In the genomic region with DNA sequence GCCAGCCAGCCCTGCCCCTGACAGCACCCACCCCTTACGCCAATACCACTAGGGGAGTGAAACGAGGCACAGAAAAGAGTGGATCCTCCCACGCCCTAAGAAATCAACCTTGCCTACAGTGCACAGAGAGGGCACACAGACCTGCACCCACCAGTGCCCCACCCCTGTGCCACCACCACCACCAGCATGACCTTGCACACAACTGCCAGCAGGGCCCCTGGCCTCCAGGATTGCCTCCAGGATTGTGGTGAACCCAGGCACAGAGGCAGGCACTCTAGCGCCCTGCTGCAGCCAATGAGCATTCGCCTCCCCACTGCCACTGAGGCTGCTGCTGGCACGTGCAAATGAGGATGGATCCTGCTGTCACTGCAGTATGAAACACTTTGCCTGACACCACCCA, we compare ENCODE assay signal across 18 cellular contexts. TPM values are rescaled to one million over a fixed set of nuclear protein-coding genes. Genes with fewer than 3 reads are reported as not detected.
DNase-seq lines count a peak whose midpoint lies in the region; ATAC-seq, FAIRE-seq and TF ChIP-seq lines count a peak whose summit lies in the region.
"Had no signal": no experiment of that assay in that cellular context is flagged by ENCODE, and none has a peak within 500 bp of the region (broad histone marks: within the 10 kb centered on the region; RNA-seq: fewer than 3 reads in every experiment).

No MANE protein-coding gene starts in this region.

- WGBS in spleen, 5 donors = 76 to 90% (median 88%) methylated on average over 6 of the region's 6 CpGs
- WGBS in aorta, 2 donors = 88 to 96% methylated on average over 6 of the region's 6 CpGs

- H3K4me1 ChIP-seq in kidney (ENCODE audit: control insufficient read depth in 1 of 2, insufficient read depth in 1 of 2, low read depth in 1 of 2, low read length in 2 of 2) (no peaks in the 10 kb centered on the region), spleen (no peaks in the 10 kb centered on the region), aorta (ENCODE audit: control insufficient read depth in 1 of 2, insufficient read depth in 2 of 2, low read length in 2 of 2) (no peaks in the 10 kb centered on the region)
- H3K4me1 ChIP-seq: A549 had no signal

- no peaks in the 10 kb centered on the region for H3K4me1 Mint-ChIP-seq in activated CD4-positive, alpha-beta T cell treated with anti-CD3 and anti-CD28 coated beads, Interleukin-2, amount 10 ng/mL, durations not matched to agents 24 days and 14 days
- H3K4me1 Mint-ChIP-seq in activated CD4-positive, alpha-beta T cell treated with anti-CD3 and anti-CD28 coated beads, Interleukin-2, amount 10 ng/mL, durations not matched to agents 7 days and 5 days = no peaks in the 10 kb centered on the region
- H3K4me1 Mint-ChIP-seq in MCF 10A (ENCODE audit: insufficient read depth, unreplicated experiment) = no peaks in the 10 kb centered on the region
- H3K4me1 Mint-ChIP-seq: CD4-positive, alpha-beta memory T cell had no signal

- no peak overlapping the region for H3K4me3 ChIP-seq in kidney (ENCODE audit: low read length in 2 of 2)
- no peak overlapping the region for H3K4me3 ChIP-seq in spleen
- H3K4me3 ChIP-seq in aorta (ENCODE audit: low read length in 2 of 2) = no peak overlapping the region
- H3K4me3 ChIP-seq: A549 had no signal

- H3K9me3 Mint-ChIP-seq in activated CD4-positive, alpha-beta T cell treated with anti-CD3 and anti-CD28 coated beads, Interleukin-2, amount 10 ng/mL, durations not matched to agents 24 days and 14 days = no peaks in the 10 kb centered on the region
- H3K9me3 Mint-ChIP-seq in activated CD4-positive, alpha-beta T cell treated with anti-CD3 and anti-CD28 coated beads, Interleukin-2, amount 10 ng/mL, durations not matched to agents 7 days and 5 days = no peaks in the 10 kb centered on the region
- peaks cover 12% of the 10 kb centered on the region for H3K9me3 Mint-ChIP-seq in MCF 10A (ENCODE audit: unreplicated experiment)
- H3K9me3 Mint-ChIP-seq: H9 had no signal

- no peak overlapping the region for H3K27ac ChIP-seq in kidney (ENCODE audit: low read depth in 2 of 2, low read length in 2 of 2)
- H3K27ac ChIP-seq in spleen = no peak overlapping the region
- no peak overlapping the region for H3K27ac ChIP-seq in aorta (ENCODE audit: low read depth in 1 of 2, low read length in 2 of 2)
- H3K27ac ChIP-seq: 22Rv1, A549, C4-2B had no signal

- POLR2A ChIA-PET in activated CD4-positive, alpha-beta T cell treated with anti-CD3 and anti-CD28 coated beads, Interleukin-2, amount 10 ng/mL, durations not matched to agents 7 days and 5 days (lab: Charles Lee) = no interaction called here
- POLR2A ChIA-PET in MCF 10A (lab: Yijun Ruan, JAX) = no interaction called here

- TF ChIP-seq CTCF in kidney (IDR thresholded peaks at IDR 0.05; ENCODE audit: borderline replicate concordance, extremely low read depth, insufficient read depth) = no peak
- TF ChIP-seq CTCF in spleen (IDR thresholded peaks at IDR 0.05 in 8 of 11, conservative IDR thresholded peaks at IDR 0.05 in 3 of 11) = no peak
- TF ChIP-seq CTCF in MCF 10A (IDR thresholded peaks at IDR 0.05; ENCODE audit: unreplicated experiment) = no peak

- H3K4me3 Mint-ChIP-seq in activated CD4-positive, alpha-beta T cell treated with anti-CD3 and anti-CD28 coated beads, Interleukin-2, amount 10 ng/mL, durations not matched to agents 24 days and 14 days = no peak overlapping the region
- H3K4me3 Mint-ChIP-seq in activated CD4-positive, alpha-beta T cell treated with anti-CD3 and anti-CD28 coated beads, Interleukin-2, amount 10 ng/mL, durations not matched to agents 7 days and 5 days = no peak overlapping the region
- no peak overlapping the region for H3K4me3 Mint-ChIP-seq in MCF 10A (ENCODE audit: unreplicated experiment)
- H3K4me3 Mint-ChIP-seq: CD4-positive, alpha-beta memory T cell; H9 had no signal

- TF ChIP-seq POLR2A in spleen (IDR thresholded peaks at IDR 0.05) = no peak

- no peaks in the 10 kb centered on the region for H3K36me3 Mint-ChIP-seq in activated CD4-positive, alpha-beta T cell treated with anti-CD3 and anti-CD28 coated beads, Interleukin-2, amount 10 ng/mL, durations not matched to agents 24 days and 14 days (ENCODE audit: low read depth)
- H3K36me3 Mint-ChIP-seq in activated CD4-positive, alpha-beta T cell treated with anti-CD3 and anti-CD28 coated beads, Interleukin-2, amount 10 ng/mL, durations not matched to agents 7 days and 5 days (ENCODE audit: low read depth) = no peaks in the 10 kb centered on the region
- H3K36me3 Mint-ChIP-seq in MCF 10A (ENCODE audit: insufficient read depth, unreplicated experiment) = no peaks in the 10 kb centered on the region
- H3K36me3 Mint-ChIP-seq: CD4-positive, alpha-beta memory T cell had no signal

- peaks cover 0 to 3% of the 10 kb centered on the region in 2 donors for H3K9me3 ChIP-seq in kidney (ENCODE audit: control insufficient read depth in 1 of 2, low read length in 2 of 2)
- H3K9me3 ChIP-seq in spleen = no peaks in the 10 kb centered on the region
- no peaks in the 10 kb centered on the region for H3K9me3 ChIP-seq in aorta (ENCODE audit: control insufficient read depth, low read length)
- H3K9me3 ChIP-seq: A549 had no signal

- H3K36me3 ChIP-seq in kidney (ENCODE audit: control insufficient read depth in 1 of 2, insufficient read depth in 2 of 2, low read length in 2 of 2) (no peaks in the 10 kb centered on the region), spleen (no peaks in the 10 kb centered on the region), aorta (ENCODE audit: control insufficient read depth in 1 of 2, insufficient read depth in 2 of 2, low read length in 1 of 2) (no peaks in the 10 kb centered on the region)

- peak; percentile 40 for DNase-seq in activated CD4-positive, alpha-beta T cell treated with anti-CD3 and anti-CD28 coated beads, Interleukin-2, amount 10 ng/mL, durations not matched to agents 24 days and 14 days
- DNase-seq in activated CD4-positive, alpha-beta T cell treated with anti-CD3 and anti-CD28 coated beads, Interleukin-2, amount 10 ng/mL, durations not matched to agents 7 days and 5 days = no peak
- DNase-seq in kidney = peak; percentile 32
- DNase-seq in spleen = peak; percentile 53
- DNase-seq in aorta = peak in 1 of 2 donors; percentile 32
- DNase-seq in MCF 10A (ENCODE audit: unreplicated experiment) = no peak
- no peak for DNase-seq in SK-N-DZ (ENCODE audit: low spot score)
- DNase-seq: AML-193; CD4-positive, alpha-beta memory T cell; DMS153; DMS79 treated with DMSO at 0.1 percent for 48 hours; GF-D8; H9 had no signal

- intact Hi-C loops in activated CD4-positive, alpha-beta T cell treated with anti-CD3 and anti-CD28 coated beads, Interleukin-2, amount 10 ng/mL, durations not matched to agents 24 days and 14 days (cut with micrococcal nuclease) = no loop called here
- intact Hi-C loops in kidney (cut with DNase I) (no loop called here), spleen (cut with DNase I; ENCODE audit: low total_unique reads) (no loop called here), aorta (cut with DNase I) (no loop called here), MCF 10A (cut with micrococcal nuclease) (no loop called here)

- H3K27me3 ChIP-seq in spleen (replicated peaks in 1 of 7) (peaks cover 0 to 16% (median 0%) of the 10 kb centered on the region in 7 donors), aorta (ENCODE audit: control insufficient read depth in 1 of 2, insufficient read depth in 2 of 2, low read length in 1 of 2) (no peaks in the 10 kb centered on the region)

- no peak overlapping the region for H3K27ac Mint-ChIP-seq in activated CD4-positive, alpha-beta T cell treated with anti-CD3 and anti-CD28 coated beads, Interleukin-2, amount 10 ng/mL, durations not matched to agents 24 days and 14 days
- no peak overlapping the region for H3K27ac Mint-ChIP-seq in activated CD4-positive, alpha-beta T cell treated with anti-CD3 and anti-CD28 coated beads, Interleukin-2, amount 10 ng/mL, durations not matched to agents 7 days and 5 days
- H3K27ac Mint-ChIP-seq in MCF 10A (ENCODE audit: low read depth, unreplicated experiment) = no peak overlapping the region
- H3K27ac Mint-ChIP-seq: CD4-positive, alpha-beta memory T cell; H9 had no signal

- CTCF ChIA-PET in activated CD4-positive, alpha-beta T cell treated with anti-CD3 and anti-CD28 coated beads, Interleukin-2, amount 10 ng/mL, durations not matched to agents 7 days and 5 days (lab: Charles Lee) = no interaction called here
- CTCF ChIA-PET in MCF 10A (lab: Yijun Ruan, JAX) = no interaction called here

- no peak for FAIRE-seq in kidney (lab: Jason Lieb, UNC)
- FAIRE-seq: A549, H1, HepG2 had no signal

- ATAC-seq in aorta (ENCODE audit: low FRiP score) = peak; percentile 29
- ATAC-seq: A549, HepG2 had no signal

- H3K9ac ChIP-seq in kidney (ENCODE audit: low read length in 2 of 2) = no peak overlapping the region

- H3K27me3 Mint-ChIP-seq in activated CD4-positive, alpha-beta T cell treated with anti-CD3 and anti-CD28 coated beads, Interleukin-2, amount 10 ng/mL, durations not matched to agents 24 days and 14 days = peaks cover 16% of the 10 kb centered on the region
- peaks cover 28% of the 10 kb centered on the region for H3K27me3 Mint-ChIP-seq in activated CD4-positive, alpha-beta T cell treated with anti-CD3 and anti-CD28 coated beads, Interleukin-2, amount 10 ng/mL, durations not matched to agents 7 days and 5 days
- H3K27me3 Mint-ChIP-seq in MCF 10A (ENCODE audit: insufficient read depth, unreplicated experiment) = no peaks in the 10 kb centered on the region

- no TSS peak for BruUV-seq in MCF 10A (replicated peaks; lab: Mats Ljungman, UMichigan)

RNA-seq across cellular contexts. Expression of a gene that starts 23.5 kb away (rescaled TPM):
- total RNA-seq in activated CD4-positive, alpha-beta T cell treated with anti-CD3 and anti-CD28 coated beads, Interleukin-2, amount 10 ng/mL, durations not matched to agents 24 days and 14 days = not detected in 2 replicates
- total RNA-seq in activated CD4-positive, alpha-beta T cell treated with anti-CD3 and anti-CD28 coated beads, Interleukin-2, amount 10 ng/mL, durations not matched to agents 7 days and 5 days = not detected
- total RNA-seq in kidney (11.2 TPM), spleen (1 to 10 TPM in 3 of 7 donors, under 1 TPM in 2, not detected in 2; 0.60 to 1.6 (median 1.0) TPM), aorta (10 to 100 TPM; 51.8 to 73.2 TPM), MCF 10A (2022) (not detected in 2 replicates)
- polyA plus RNA-seq in kidney (ENCODE audit: insufficient read depth, low read depth, low replicate concordance) (8.3 TPM), spleen (under 1 TPM; 0.13 to 0.14 (median 0.13) TPM), aorta (10 to 100 TPM; 10.9 to 64.8 TPM)
- 7.2 and 8.8 TPM in 2 replicates for polyA plus RNA-seq in SK-N-DZ (2014; cell fraction: cytosol; rRNA removed)
- polyA plus RNA-seq in SK-N-DZ (2014; cell fraction: nucleus; rRNA removed) = 34.6 and 71.6 TPM in 2 replicates
- total RNA-seq: CD4-positive, alpha-beta memory T cell; HepG2 had no signal
- polyA plus RNA-seq: A549; CD4-positive, alpha-beta memory T cell; HepG2 had no signal

Comparison
In these comparisons a context has a peak if more than half of its experiments do, and no peak if none do; other contexts are left out.
1. DNase-seq: peak in activated CD4-positive, alpha-beta T cell treated with anti-CD3 and anti-CD28 coated beads, Interleukin-2, amount 10 ng/mL, durations not matched to agents 24 days and 14 days (single experiment), kidney (single experiment) and spleen (single experiment); none in activated CD4-positive, alpha-beta T cell treated with anti-CD3 and anti-CD28 coated beads, Interleukin-2, amount 10 ng/mL, durations not matched to agents 7 days and 5 days (single experiment), MCF 10A (single experiment) and SK-N-DZ (single experiment).